ENCODE assay signal across 26 cellular contexts in the genomic region with DNA sequence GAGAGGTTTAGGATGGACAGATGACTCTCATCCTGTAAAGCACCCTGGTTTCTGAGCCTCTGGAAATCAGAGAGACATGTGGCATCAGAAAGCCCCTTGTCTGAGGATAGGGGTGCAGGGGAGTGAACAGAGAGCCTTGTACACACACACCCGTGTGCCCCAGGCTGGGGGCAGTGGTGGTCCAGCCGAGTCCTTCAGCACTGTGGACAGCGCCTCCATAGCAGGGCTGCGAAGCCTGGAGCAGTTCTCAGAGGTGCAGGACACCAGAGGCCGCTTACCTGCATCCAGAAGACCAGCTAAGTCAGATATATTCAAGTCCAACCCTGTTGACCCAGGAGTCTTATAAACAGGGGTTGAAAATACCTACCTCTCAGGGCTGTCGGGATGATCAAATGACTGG. TPM values are rescaled to one million over a fixed set of nuclear protein-coding genes. Genes with fewer than 3 reads are reported as not detected.
DNase-seq lines count a peak whose midpoint lies in the region; ATAC-seq, FAIRE-seq and TF ChIP-seq lines count a peak whose summit lies in the region.
"Had no signal": no experiment of that assay in that cellular context is flagged by ENCODE, and none has a peak within 500 bp of the region (broad histone marks: within the 10 kb centered on the region; RNA-seq: fewer than 3 reads in every experiment).

No MANE protein-coding gene starts in this region.

- no peak for ATAC-seq in GM12878
- no peak for ATAC-seq in naive thymus-derived CD4-positive, alpha-beta T cell
- ATAC-seq: body of pancreas had no signal

- no peak for TF ChIP-seq RAD21 in GM12878 (IDR thresholded peaks at IDR 0.05; ENCODE audit: insufficient read depth, low read depth, low read length)

- FAIRE-seq in GM12878 (lab: Jason Lieb, UNC), result no peak
- FAIRE-seq: A204.1, D721Med, kidney had no signal

- no peak overlapping the region for H3K4me2 ChIP-seq in GM12878 (ENCODE audit: control insufficient read depth, insufficient read depth)
- H3K4me2 ChIP-seq: BLaER1 treated with 17β-estradiol and CSF1 and Interleukin-3, amounts not matched to agents 10 nM and 100 nM had no signal

- no peak overlapping the region for H2AFZ ChIP-seq in GM12878 (ENCODE audit: control insufficient read depth, low read depth, low read length)

- RAD21 ChIA-PET in GM12878 (lab: Charles Lee; ENCODE audit: unreplicated experiment), result no interaction called here

- H3K4me1 ChIP-seq in GM12878 (ENCODE audit: control insufficient read depth, insufficient read depth, low read length), result no peaks in the 10 kb centered on the region
- H3K4me1 ChIP-seq in naive thymus-derived CD4-positive, alpha-beta T cell (ENCODE audit: control insufficient read depth in 2 of 2, insufficient read depth in 2 of 2, low read length in 2 of 2), result no peaks in the 10 kb centered on the region
- H3K4me1 ChIP-seq: BLaER1 treated with 17β-estradiol and CSF1 and Interleukin-3, amounts not matched to agents 10 nM and 100 nM; body of pancreas had no signal

- H3K27me3 ChIP-seq in H7 (ENCODE audit: control insufficient read depth, insufficient read depth, low read length), result peaks cover 11% of the 10 kb centered on the region; the same call in 1 of the 2 replicates
- H3K27me3 ChIP-seq in GM12878 (replicated peaks in 1 of 2; ENCODE audit: control insufficient read depth in 2 of 2, insufficient read depth in 2 of 2, low read length in 1 of 2), result peaks cover 0 to 3% of the 10 kb centered on the region in 2 experiments; a peak in 2 of 4 replicates
- H3K27me3 ChIP-seq in naive thymus-derived CD4-positive, alpha-beta T cell (ENCODE audit: control insufficient read depth in 2 of 2, insufficient read depth in 2 of 2, low read length in 2 of 2), result no peaks in the 10 kb centered on the region
- H3K27me3 ChIP-seq: BLaER1 treated with 17β-estradiol and CSF1 and Interleukin-3, amounts not matched to agents 10 nM and 100 nM; MG63 had no signal

- no TSS peak for BruUV-seq in GM12878 (replicated peaks; lab: Mats Ljungman, UMichigan)

- no peak overlapping the region for H3K27ac ChIP-seq in GM12878 (ENCODE audit: control insufficient read depth, insufficient read depth)
- no peak overlapping the region for H3K27ac ChIP-seq in naive thymus-derived CD4-positive, alpha-beta T cell (ENCODE audit: low read depth, low read length)
- H3K27ac ChIP-seq: BLaER1 treated with 17β-estradiol and CSF1 and Interleukin-3, amounts not matched to agents 10 nM and 100 nM; body of pancreas; psoas muscle had no signal

- peaks cover 5 to 18% (median 13%) of the 10 kb centered on the region in 7 donors for H3K4me1 Mint-ChIP-seq in naive thymus-derived CD4-positive, alpha-beta T cell

- DNase-seq in activated CD4-positive, alpha-beta T cell treated with anti-CD3 and anti-CD28 coated beads for 48 hours, result peak; percentile 12
- no peak for DNase-seq in activated CD4-positive, alpha-beta T cell treated with anti-CD3 and anti-CD28 coated beads, Interleukin-2, amount 50 U/mL, for 48 hours
- DNase-seq in H7 (peak; percentile 83), GM12878 (ENCODE audit: low read depth, low spot score) (no peak), D341Med (ENCODE audit: low spot score) (no peak), SKM-1 treated with dmso at 0.1 percent for 144 hours (lab: John Stamatoyannopoulos, UW; ENCODE audit: unreplicated experiment) (no peak)
- no peak for DNase-seq in naive thymus-derived CD4-positive, alpha-beta T cell
- no peak for DNase-seq in stimulated activated CD4-positive, alpha-beta T cell treated with anti-CD3 and anti-CD28 coated beads, Interleukin-2, amount 100 ng/mL, for 24 hours
- DNase-seq: activated naive CD4-positive, alpha-beta T cell; body of pancreas; GOT3; kidney; MG63; naive B cell; NCI-H146; NCI-H2171 treated with DMSO at 0.1 percent for 48 hours; NCI-H748 treated with DMSO at 0.1 percent for 48 hours; OCI-M1; psoas muscle; stimulated activated CD4-positive, alpha-beta T cell treated with anti-CD3 and anti-CD28 coated beads, Interleukin-12 subunit alpha, Interleukin-12 subunit beta, amount 100 ng/mL, for 4 hours; substantia nigra; T1000 had no signal

- H3K27ac Mint-ChIP-seq in naive thymus-derived CD4-positive, alpha-beta T cell, result no peak overlapping the region
- H3K27ac Mint-ChIP-seq: memory B cell, naive B cell had no signal

- H3K36me3 ChIP-seq in H7 (replicated peaks; ENCODE audit: control insufficient read depth, insufficient read depth, low read length) (no peaks in the 10 kb centered on the region), GM12878 (ENCODE audit: control insufficient read depth in 2 of 2, insufficient read depth in 2 of 2, low read length in 1 of 2) (no peaks in the 10 kb centered on the region)
- H3K36me3 ChIP-seq in naive thymus-derived CD4-positive, alpha-beta T cell (ENCODE audit: control insufficient read depth in 2 of 3, insufficient read depth in 3 of 3, low read length in 3 of 3), result no peaks in the 10 kb centered on the region
- H3K36me3 ChIP-seq: BLaER1 treated with 17β-estradiol and CSF1 and Interleukin-3, amounts not matched to agents 10 nM and 100 nM; MG63 had no signal

- intact Hi-C loops in GM12878 (cut with micrococcal nuclease; ENCODE audit: unreplicated experiment), result no loop called here
- intact Hi-C loops in naive thymus-derived CD4-positive, alpha-beta T cell (cut with micrococcal nuclease), result loop anchor here in 1 of 2 donors (5.0 kb wide), 1 partner anchor 169 kb away; no protein-coding TSS in a partner anchor

- in situ Hi-C loops in GM12878 (cut with MboI), result no loop called here

- H3K9ac ChIP-seq in GM12878 (ENCODE audit: control insufficient read depth, insufficient read depth, low read length), result no peak overlapping the region
- H3K9ac ChIP-seq: BLaER1 treated with 17β-estradiol and CSF1 and Interleukin-3, amounts not matched to agents 10 nM and 100 nM had no signal

- TF ChIP-seq CTCF in GM12878 (IDR thresholded peaks at IDR 0.05 in 2 of 3, conservative IDR thresholded peaks at IDR 0.05 in 1 of 3; ENCODE audit: control insufficient read depth in 2 of 3, extremely low read depth in 1 of 3, insufficient read depth in 1 of 3, low read depth in 3 of 3, low read length in 3 of 3), result no peak

- WGBS in GM12878 (ENCODE audit: insufficient coverage, insufficient replicate concordance, low lambda C conversion rate, missing lambda C conversion rate), result 34% methylated on average over 6 of the region's 6 CpGs

- no peaks in the 10 kb centered on the region for H4K20me1 ChIP-seq in GM12878 (ENCODE audit: control insufficient read depth, insufficient read depth)

- CTCF ChIA-PET in GM12878 (lab: Yijun Ruan, JAX), result no interaction called here
- CTCF ChIA-PET in naive thymus-derived CD4-positive, alpha-beta T cell (lab: Charles Lee), result interaction anchor here (1.0 to 1.4 kb wide), 3 partner anchors 40 to 97 kb away, joined by 3 to 4 read pairs (median 4); no protein-coding TSS in a partner anchor

- TF ChIP-seq POLR2A in GM12878 (IDR thresholded peaks at IDR 0.05; ENCODE audit: low read depth, low read length), result no peak

- H3K79me2 ChIP-seq in GM12878 (ENCODE audit: control insufficient read depth, insufficient read depth, low read length), result no peaks in the 10 kb centered on the region

- POLR2A ChIA-PET in GM12878 (lab: Charles Lee), result no interaction called here
- POLR2A ChIA-PET in naive thymus-derived CD4-positive, alpha-beta T cell (lab: Charles Lee), result interaction anchor here (1.0 kb wide), 1 partner anchor 69 kb away, joined by 3 read pairs; no protein-coding TSS in a partner anchor

- H3K4me3 Mint-ChIP-seq in naive thymus-derived CD4-positive, alpha-beta T cell, result peak overlapping the region in 7 of 10 donors; percentile 81 to 91 (median 86)
- H3K4me3 Mint-ChIP-seq: memory B cell had no signal

- SMC1A ChIA-PET in GM12878 (lab: Charles Lee; ENCODE audit: uncharacterized antibody, unreplicated experiment), result no interaction called here

- H3K27me3 Mint-ChIP-seq in naive thymus-derived CD4-positive, alpha-beta T cell, result peaks cover 0 to 47% (median 5%) of the 10 kb centered on the region in 5 donors

- H3K9me3 Mint-ChIP-seq in naive thymus-derived CD4-positive, alpha-beta T cell, result peaks cover 0 to 4% (median 0%) of the 10 kb centered on the region in 11 donors

- H3K4me3 ChIP-seq in H7 (ENCODE audit: insufficient read depth, low read depth, low read length) (no peak overlapping the region), GM12878 (no peak overlapping the region)
- H3K4me3 ChIP-seq in naive thymus-derived CD4-positive, alpha-beta T cell (ENCODE audit: low read length), result no peak overlapping the region
- H3K4me3 ChIP-seq: BLaER1 treated with 17β-estradiol and CSF1 and Interleukin-3, amounts not matched to agents 10 nM and 100 nM; body of pancreas; MG63 had no signal

- H3K36me3 Mint-ChIP-seq in naive thymus-derived CD4-positive, alpha-beta T cell, result peaks cover 0 to 1% (median 0%) of the 10 kb centered on the region in 5 donors

- no peaks in the 10 kb centered on the region for H3K9me3 ChIP-seq in GM12878 (replicated peaks; ENCODE audit: control insufficient read depth, insufficient read depth, low read length)
- H3K9me3 ChIP-seq in naive thymus-derived CD4-positive, alpha-beta T cell (ENCODE audit: control insufficient read depth in 2 of 3, low read length in 3 of 3), result no peaks in the 10 kb centered on the region
- H3K9me3 ChIP-seq: BLaER1 treated with 17β-estradiol and CSF1 and Interleukin-3, amounts not matched to agents 10 nM and 100 nM; body of pancreas; MG63; psoas muscle had no signal

- no peak for TF ChIP-seq EP300 in GM12878 (IDR thresholded peaks at IDR 0.05; ENCODE audit: borderline replicate concordance in 1 of 2, control insufficient read depth in 1 of 2, low read depth in 2 of 2, low read length in 2 of 2)

RNA-seq across cellular contexts. Expression of a gene that starts 11.5 kb away (rescaled TPM):
- total RNA-seq in H7 (2014; rRNA removed; shearing (Covaris generic)), result 6.1 and 12.4 TPM in 2 replicates
- total RNA-seq in GM12878 (2013; cell fraction: nucleolus; rRNA removed), result 48.4 and 54.1 TPM in 2 replicates
- total RNA-seq in GM12878 (2014; rRNA removed) (0.11 TPM in 1 of 2 replicates, not detected in the other), GM12878 (2014; rRNA removed; fragmentation: Illumina TruSeq; extraction: Trizol) (0.13 TPM in 1 of 2 replicates, not detected in the other), GM12878 (2021) (0.05 and 0.51 TPM in 2 replicates)
- polyA plus RNA-seq in GM12878 (2011; ENCODE audit: low read depth), result not detected
- polyA plus RNA-seq in GM12878 (2011; rRNA removed) (1.7 and 3.7 TPM in 2 replicates), GM12878 (2014; fragmentation: Illumina TruSeq; extraction: Trizol) (0.34 TPM in 1 of 2 replicates, not detected in the other), GM12878 (2014; fragmentation: Nextera tagmentation; extraction: Ambion mirVana) (not detected), GM12878 (2014; rRNA removed) (0.14 and 0.19 TPM in 2 replicates), GM12878 (2016; fragmentation: Nextera tagmentation; extraction: Ambion mirVana) (under 1 TPM; 0.03 to 0.20 TPM)
- polyA plus RNA-seq in GM12878 (2011; cell fraction: cytosol; rRNA removed), result 2.6 and 2.9 TPM in 2 replicates
- polyA plus RNA-seq in GM12878 (2011; cell fraction: nucleus; rRNA removed), result 26.7 and 32.8 TPM in 2 replicates
- polyA plus RNA-seq in GM12878 (2012), result 0.48 and 0.69 TPM in 2 replicates
- polyA minus RNA-seq in GM12878 (2011; rRNA and poly(A)+ RNA removed), result 6.8 and 12.3 TPM in 2 replicates
- 1.8 and 2.8 TPM in 2 replicates for polyA minus RNA-seq in GM12878 (2011; cell fraction: cytosol; rRNA and poly(A)+ RNA removed)
- 7.7 and 12.4 TPM in 2 replicates for polyA minus RNA-seq in GM12878 (2011; cell fraction: nucleus; rRNA and poly(A)+ RNA removed)
- total RNA-seq in naive thymus-derived CD4-positive, alpha-beta T cell, result 100 to 1,000 TPM in 1 of 5 experiments, 10 to 100 TPM in 4; 17.6 to 155 (median 24.1) TPM
- 1 to 10 TPM; 1.2 to 2.3 TPM for polyA plus RNA-seq in naive thymus-derived CD4-positive, alpha-beta T cell

Comparison
In these comparisons a context has a peak if more than half of its experiments do, and no peak if none do; other contexts are left out.
1. DNase-seq: peak in activated CD4-positive, alpha-beta T cell treated with anti-CD3 and anti-CD28 coated beads for 48 hours (single experiment) and H7 (single experiment); none in activated CD4-positive, alpha-beta T cell treated with anti-CD3 and anti-CD28 coated beads, Interleukin-2, amount 50 U/mL, for 48 hours (0 of 2), GM12878 (single experiment), naive thymus-derived CD4-positive, alpha-beta T cell (0 of 9), D341Med (single experiment), stimulated activated CD4-positive, alpha-beta T cell treated with anti-CD3 and anti-CD28 coated beads, Interleukin-2, amount 100 ng/mL, for 24 hours (0 of 2) and SKM-1 treated with dmso at 0.1 percent for 144 hours (single experiment).